ENCODE assay signal across 22 cellular contexts in the genomic region with DNA sequence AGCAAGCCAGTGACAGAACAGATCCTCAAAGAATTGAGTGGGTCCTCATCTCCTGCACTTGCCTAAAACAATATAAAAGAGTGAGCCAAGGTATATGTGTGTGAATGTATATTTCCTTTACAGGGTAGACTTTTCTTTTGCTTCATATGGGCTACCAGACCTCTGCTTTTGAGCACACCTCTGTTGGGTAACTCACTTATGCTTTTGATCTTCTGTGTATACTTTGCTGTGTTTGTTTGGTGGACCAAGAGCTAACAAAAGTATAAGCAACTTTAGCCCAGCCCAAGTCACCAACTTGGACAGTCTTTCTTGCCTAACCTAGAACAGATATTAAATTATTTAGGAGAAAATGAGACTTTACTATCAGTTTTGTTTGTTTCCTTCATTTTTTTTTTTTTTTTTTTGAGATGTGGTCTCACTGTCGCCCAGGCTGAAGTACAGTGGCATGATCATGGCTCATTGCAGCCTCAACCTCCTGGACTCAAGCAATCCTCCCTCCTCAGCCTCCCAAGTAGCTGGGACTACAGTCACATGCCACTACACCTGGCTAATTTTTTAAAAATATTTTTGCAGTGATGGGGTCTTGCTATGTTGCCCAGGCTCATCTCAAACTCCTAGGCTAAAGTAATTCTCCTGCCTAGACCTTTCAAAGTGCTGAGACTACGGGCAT.
A peak's percentile ranks its signal among the peaks of the same experiment; 100 is the strongest.
DNase-seq lines count a peak whose midpoint lies in the region; ATAC-seq, FAIRE-seq and TF ChIP-seq lines count a peak whose summit lies in the region.
"Had no signal": no experiment of that assay in that cellular context is flagged by ENCODE, and none has a peak within 500 bp of the region (broad histone marks: within the 10 kb centered on the region; RNA-seq: fewer than 3 reads in every experiment).

No MANE protein-coding gene starts in this region.

- H2BK120ac ChIP-seq in trophoblast cell (ENCODE audit: insufficient read depth, low read length, poor library complexity) = no peak overlapping the region

- no peak overlapping the region for H3K18ac ChIP-seq in trophoblast cell (ENCODE audit: low read length)

- FAIRE-seq in H54 (lab: Jason Lieb, UNC) = peak; percentile 72
- FAIRE-seq: A549, D721Med, G401.6, GM12891, GM19239 had no signal

- H3K4me3 ChIP-seq in liver (ENCODE audit: low read depth in 1 of 3, low read length in 3 of 3) = no peak overlapping the region
- no peak overlapping the region for H3K4me3 ChIP-seq in trophoblast cell (ENCODE audit: low read depth, low read length)
- H3K4me3 ChIP-seq: A549; BLaER1 treated with 17β-estradiol and CSF1 and Interleukin-3, amounts not matched to agents 10 nM and 100 nM had no signal

- H3K14ac ChIP-seq in trophoblast cell (ENCODE audit: low read length) = no peak overlapping the region

- H4K12ac ChIP-seq in trophoblast cell (ENCODE audit: low read depth, low read length) = no peak overlapping the region

- no peak overlapping the region for H3K4me2 ChIP-seq in trophoblast cell (ENCODE audit: low read length)
- H3K4me2 ChIP-seq: A549; BLaER1 treated with 17β-estradiol and CSF1 and Interleukin-3, amounts not matched to agents 10 nM and 100 nM had no signal

- TF ChIP-seq CTCF in 22Rv1 (IDR thresholded peaks at IDR 0.05) (no peak), liver (IDR thresholded peaks at IDR 0.05; ENCODE audit: low read depth, low read length, missing input control) (no peak)

- peak; percentile 81 for ATAC-seq in left lobe of liver
- ATAC-seq: A549; CD8-positive, alpha-beta T cell had no signal

- H2BK12ac ChIP-seq in trophoblast cell (ENCODE audit: low read length) = no peak overlapping the region

- no peaks in the 10 kb centered on the region for H3K79me1 ChIP-seq in trophoblast cell (ENCODE audit: low read length)

- no peak overlapping the region for H3K4ac ChIP-seq in trophoblast cell (ENCODE audit: low read depth, low read length)

- H3K79me2 ChIP-seq in trophoblast cell (ENCODE audit: control insufficient read depth, insufficient read depth, low read length, poor library complexity) = no peaks in the 10 kb centered on the region

- no peak overlapping the region for H3K23ac ChIP-seq in trophoblast cell (ENCODE audit: low read length)

- H3K9me3 ChIP-seq in liver (ENCODE audit: control insufficient read depth in 4 of 4, low read length in 3 of 4) (no peaks in the 10 kb centered on the region), trophoblast cell (ENCODE audit: insufficient read depth, low read depth, low read length) (no peaks in the 10 kb centered on the region)
- H3K9me3 ChIP-seq: A549; BLaER1 treated with 17β-estradiol and CSF1 and Interleukin-3, amounts not matched to agents 10 nM and 100 nM; Caco-2 had no signal

- TF ChIP-seq POLR2A in H54 (IDR thresholded peaks at IDR 0.05; ENCODE audit: low read depth, low read length) = no peak

- DNase-seq in H54 (ENCODE audit: insufficient read length, low spot score) (no peak), left lobe of liver (ENCODE audit: low spot score) (no peak), trophoblast cell (no peak), germinal center (ENCODE audit: low spot score) (no peak)
- no peak for DNase-seq in activated CD8-positive, alpha-beta memory T cell treated with anti-CD3 and anti-CD28 coated beads, Interleukin-2, amount 50 U/mL, for 48 hours
- DNase-seq in activated CD8-positive, alpha-beta memory T cell treated with anti-CD3 and anti-CD28 coated beads for 24 hours = no peak
- DNase-seq: AML-193; Caco-2; Calu3; CD4-positive, alpha-beta T cell; CD8-positive, alpha-beta T cell; DMS79 treated with DMSO at 0.1 percent for 48 hours; GF-D8 had no signal

- H3K4me1 ChIP-seq in liver (ENCODE audit: control insufficient read depth in 4 of 4, insufficient read depth in 4 of 4, low read length in 3 of 4) = peaks cover 0 to 8% (median 4%) of the 10 kb centered on the region in 4 donors
- no peaks in the 10 kb centered on the region for H3K4me1 ChIP-seq in trophoblast cell (ENCODE audit: control insufficient read depth in 1 of 2, insufficient read depth in 2 of 2, low read length in 2 of 2)
- H3K4me1 ChIP-seq: BLaER1 treated with 17β-estradiol and CSF1 and Interleukin-3, amounts not matched to agents 10 nM and 100 nM; Caco-2 had no signal

- H2AK5ac ChIP-seq in trophoblast cell (ENCODE audit: low read length) = no peak overlapping the region

- H3K27me3 ChIP-seq in liver (ENCODE audit: control insufficient read depth in 4 of 4, insufficient read depth in 4 of 4, low read length in 3 of 4) = no peaks in the 10 kb centered on the region
- no peaks in the 10 kb centered on the region for H3K27me3 ChIP-seq in trophoblast cell (ENCODE audit: insufficient read depth, low read length)
- H3K27me3 ChIP-seq: BLaER1 treated with 17β-estradiol and CSF1 and Interleukin-3, amounts not matched to agents 10 nM and 100 nM had no signal

- no peak overlapping the region for H2AFZ ChIP-seq in trophoblast cell (ENCODE audit: insufficient read depth, low read length, poor library complexity)

- H4K91ac ChIP-seq in trophoblast cell (ENCODE audit: low read depth, low read length) = no peak overlapping the region

- H3K27ac ChIP-seq in 22Rv1 (peak overlapping the region; percentile 58), liver (ENCODE audit: low read depth in 1 of 2, low read length in 2 of 2) (no peak overlapping the region), trophoblast cell (ENCODE audit: low read depth, low read length) (no peak overlapping the region)
- H3K27ac ChIP-seq: BLaER1 treated with 17β-estradiol and CSF1 and Interleukin-3, amounts not matched to agents 10 nM and 100 nM; C4-2B had no signal

- H3K36me3 ChIP-seq in liver (ENCODE audit: control insufficient read depth in 4 of 4, insufficient read depth in 3 of 4, low read depth in 1 of 4, low read length in 3 of 4) = no peaks in the 10 kb centered on the region
- no peaks in the 10 kb centered on the region for H3K36me3 ChIP-seq in trophoblast cell (ENCODE audit: control insufficient read depth in 1 of 2, insufficient read depth in 2 of 2, low read length in 2 of 2)
- H3K36me3 ChIP-seq: BLaER1 treated with 17β-estradiol and CSF1 and Interleukin-3, amounts not matched to agents 10 nM and 100 nM had no signal

- WGBS in liver = 94% methylated on average over 2 of the region's 2 CpGs
- no CpG with 5 or more reads among the region's 2 CpGs for WGBS in trophoblast cell (ENCODE audit: extremely low coverage, insufficient coverage, insufficient read length)

- TF ChIP-seq RAD21 in liver (IDR thresholded peaks at IDR 0.05) = peak in 1 of 2 donors; percentile 22

- H2BK5ac ChIP-seq in trophoblast cell (ENCODE audit: low read depth, low read length, poor library complexity) = no peak overlapping the region

- H4K8ac ChIP-seq in trophoblast cell (ENCODE audit: low read depth, low read length) = no peak overlapping the region

- H3K9ac ChIP-seq in liver (ENCODE audit: low read depth in 1 of 2, low read length in 2 of 2) (no peak overlapping the region), trophoblast cell (ENCODE audit: low read length) (no peak overlapping the region)
- H3K9ac ChIP-seq: BLaER1 treated with 17β-estradiol and CSF1 and Interleukin-3, amounts not matched to agents 10 nM and 100 nM had no signal

TF ChIP-seq in liver, 16 proteins besides CTCF, POLR2A, EP300 and RAD21:
- TF ChIP-seq HNF4A (conservative IDR thresholded peaks at IDR 0.05) = peak; percentile 17 to 32
- TF ChIP-seq, protein P1, sequence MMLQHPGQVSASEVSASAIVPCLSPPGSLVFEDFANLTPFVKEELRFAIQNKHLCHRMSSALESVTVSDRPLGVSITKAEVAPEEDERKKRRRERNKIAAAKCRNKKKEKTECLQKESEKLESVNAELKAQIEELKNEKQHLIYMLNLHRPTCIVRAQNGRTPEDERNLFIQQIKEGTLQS (IDR thresholded peaks at IDR 0.05) = no peak
